Comparison of ENCODE assay signal across 1 cellular context in the genomic region with DNA sequence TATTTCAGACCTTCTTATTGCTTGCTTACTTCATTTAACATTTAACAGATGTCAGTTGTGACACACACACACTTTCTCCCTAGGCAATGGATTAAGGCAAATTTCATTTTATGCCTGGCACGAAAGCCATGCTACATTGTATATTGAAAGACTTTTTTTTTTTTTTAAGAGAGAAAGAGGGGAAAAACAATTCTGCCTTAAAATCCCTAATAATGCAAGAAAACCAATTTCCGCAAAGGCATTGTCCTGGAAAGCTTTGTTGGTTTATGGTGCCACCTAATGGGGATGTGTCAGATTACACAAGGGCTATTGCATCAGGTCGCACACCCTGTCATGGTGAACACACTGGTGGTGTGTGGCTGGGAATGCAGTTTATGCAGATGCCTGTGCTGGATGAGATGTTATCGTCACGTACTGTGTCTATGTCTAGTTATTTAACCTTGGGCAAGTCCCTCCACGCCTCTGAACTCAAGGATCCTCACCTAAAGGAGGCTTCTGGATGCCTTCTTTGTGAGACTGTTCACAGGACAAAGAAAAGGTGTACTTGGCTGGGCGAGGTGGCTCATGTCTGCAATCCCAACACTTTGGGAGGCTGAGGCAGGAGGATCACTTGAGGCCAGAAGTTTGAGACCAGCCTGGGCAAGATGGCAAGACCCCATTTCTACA.
TF ChIP-seq lines count a peak whose summit lies in the region.

No MANE protein-coding gene starts in this region.

TF ChIP-seq in K562, 482 proteins besides CTCF, POLR2A, EP300 and RAD21 (continued from another document and continues in another):
- TF ChIP-seq, protein P1, sequence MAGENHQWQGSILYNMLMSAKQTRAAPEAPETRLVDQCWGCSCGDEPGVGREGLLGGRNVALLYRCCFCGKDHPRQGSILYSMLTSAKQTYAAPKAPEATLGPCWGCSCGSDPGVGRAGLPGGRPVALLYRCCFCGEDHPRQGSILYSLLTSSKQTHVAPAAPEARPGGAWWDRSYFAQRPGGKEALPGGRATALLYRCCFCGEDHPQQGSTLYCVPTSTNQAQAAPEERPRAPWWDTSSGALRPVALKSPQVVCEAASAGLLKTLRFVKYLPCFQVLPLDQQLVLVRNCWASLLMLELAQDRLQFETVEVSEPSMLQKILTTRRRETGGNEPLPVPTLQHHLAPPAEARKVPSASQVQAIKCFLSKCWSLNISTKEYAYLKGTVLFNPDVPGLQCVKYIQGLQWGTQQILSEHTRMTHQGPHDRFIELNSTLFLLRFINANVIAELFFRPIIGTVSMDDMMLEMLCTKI (IDR thresholded peaks at IDR 0.05; ENCODE audit: partially characterized antibody) = no peak
- TF ChIP-seq HDAC8 (tag; IDR thresholded peaks at IDR 0.05) (no peak), STAT5A (IDR thresholded peaks at IDR 0.05; ENCODE audit: borderline replicate concordance, low read length) (no peak; the same call in 1 of the 2 replicates), ZNF668 (CRISPR knock-in tag; IDR thresholded peaks at IDR 0.05) (no peak), TAF7 (tag; IDR thresholded peaks at IDR 0.05) (no peak), THRAP3 (IDR thresholded peaks at IDR 0.05; ENCODE audit: borderline replicate concordance) (no peak), ZNF253 (CRISPR knock-in tag; conservative IDR thresholded peaks at IDR 0.05) (no peak), CXXC5 (CRISPR knock-in tag; IDR thresholded peaks at IDR 0.05) (no peak), PHF21A (IDR thresholded peaks at IDR 0.05; ENCODE audit: borderline replicate concordance, low read depth) (no peak), ZNF224 (CRISPR knock-in tag; IDR thresholded peaks at IDR 0.05) (no peak), ZNF561 (CRISPR knock-in tag; conservative IDR thresholded peaks at IDR 0.05) (no peak), ZNF696 (CRISPR knock-in tag; conservative IDR thresholded peaks at IDR 0.05) (no peak), PML (IDR thresholded peaks at IDR 0.05; ENCODE audit: low read length) (no peak), SNRNP70 (optimal IDR thresholded peaks at IDR 0.05; ENCODE audit: low read depth, low read length) (no peak), NFE2L1 (tag; IDR thresholded peaks at IDR 0.05; ENCODE audit: borderline replicate concordance, low read depth) (no peak), ZNF263 (CRISPR knock-in tag; IDR thresholded peaks at IDR 0.05; ENCODE audit: borderline replicate concordance) (no peak), PPARD (CRISPR knock-in tag; IDR thresholded peaks at IDR 0.05) (no peak), JUND (IDR thresholded peaks at IDR 0.05; ENCODE audit: borderline replicate concordance, low read depth, low read length) (peak; percentile 81), JUND (tag; IDR thresholded peaks at IDR 0.05; ENCODE audit: borderline replicate concordance, low read depth, low read length) (peak; percentile 65; the same call in 1 of the 3 replicates), COPS2 (conservative IDR thresholded peaks at IDR 0.05) (no peak), CCAR2 (IDR thresholded peaks at IDR 0.05; ENCODE audit: low read depth, low read length) (no peak), RBFOX2 (IDR thresholded peaks at IDR 0.05; ENCODE audit: low read depth, low read length) (no peak), PCBP2 (IDR thresholded peaks at IDR 0.05; ENCODE audit: low read depth, low read length, poor library complexity, severe bottlenecking) (no peak), FOXP1 (CRISPR knock-in tag; IDR thresholded peaks at IDR 0.05) (no peak), HNRNPH1 (optimal IDR thresholded peaks at IDR 0.05; ENCODE audit: low read depth, low read length) (no peak), ZNF121 (CRISPR knock-in tag; conservative IDR thresholded peaks at IDR 0.05) (no peak)
- TF ChIP-seq, protein P2, sequence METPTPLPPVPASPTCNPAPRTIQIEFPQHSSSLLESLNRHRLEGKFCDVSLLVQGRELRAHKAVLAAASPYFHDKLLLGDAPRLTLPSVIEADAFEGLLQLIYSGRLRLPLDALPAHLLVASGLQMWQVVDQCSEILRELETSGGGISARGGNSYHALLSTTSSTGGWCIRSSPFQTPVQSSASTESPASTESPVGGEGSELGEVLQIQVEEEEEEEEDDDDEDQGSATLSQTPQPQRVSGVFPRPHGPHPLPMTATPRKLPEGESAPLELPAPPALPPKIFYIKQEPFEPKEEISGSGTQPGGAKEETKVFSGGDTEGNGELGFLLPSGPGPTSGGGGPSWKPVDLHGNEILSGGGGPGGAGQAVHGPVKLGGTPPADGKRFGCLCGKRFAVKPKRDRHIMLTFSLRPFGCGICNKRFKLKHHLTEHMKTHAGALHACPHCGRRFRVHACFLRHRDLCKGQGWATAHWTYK (CRISPR knock-in tag; IDR thresholded peaks at IDR 0.05) = no peak
- TF ChIP-seq, protein P3, sequence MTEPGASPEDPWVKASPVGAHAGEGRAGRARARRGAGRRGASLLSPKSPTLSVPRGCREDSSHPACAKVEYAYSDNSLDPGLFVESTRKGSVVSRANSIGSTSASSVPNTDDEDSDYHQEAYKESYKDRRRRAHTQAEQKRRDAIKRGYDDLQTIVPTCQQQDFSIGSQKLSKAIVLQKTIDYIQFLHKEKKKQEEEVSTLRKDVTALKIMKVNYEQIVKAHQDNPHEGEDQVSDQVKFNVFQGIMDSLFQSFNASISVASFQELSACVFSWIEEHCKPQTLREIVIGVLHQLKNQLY (CRISPR knock-in tag; conservative IDR thresholded peaks at IDR 0.05) = no peak
- TF ChIP-seq, protein P4, sequence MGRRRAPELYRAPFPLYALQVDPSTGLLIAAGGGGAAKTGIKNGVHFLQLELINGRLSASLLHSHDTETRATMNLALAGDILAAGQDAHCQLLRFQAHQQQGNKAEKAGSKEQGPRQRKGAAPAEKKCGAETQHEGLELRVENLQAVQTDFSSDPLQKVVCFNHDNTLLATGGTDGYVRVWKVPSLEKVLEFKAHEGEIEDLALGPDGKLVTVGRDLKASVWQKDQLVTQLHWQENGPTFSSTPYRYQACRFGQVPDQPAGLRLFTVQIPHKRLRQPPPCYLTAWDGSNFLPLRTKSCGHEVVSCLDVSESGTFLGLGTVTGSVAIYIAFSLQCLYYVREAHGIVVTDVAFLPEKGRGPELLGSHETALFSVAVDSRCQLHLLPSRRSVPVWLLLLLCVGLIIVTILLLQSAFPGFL (CRISPR knock-in tag; IDR thresholded peaks at IDR 0.05) = no peak
- TF ChIP-seq, protein P5, sequence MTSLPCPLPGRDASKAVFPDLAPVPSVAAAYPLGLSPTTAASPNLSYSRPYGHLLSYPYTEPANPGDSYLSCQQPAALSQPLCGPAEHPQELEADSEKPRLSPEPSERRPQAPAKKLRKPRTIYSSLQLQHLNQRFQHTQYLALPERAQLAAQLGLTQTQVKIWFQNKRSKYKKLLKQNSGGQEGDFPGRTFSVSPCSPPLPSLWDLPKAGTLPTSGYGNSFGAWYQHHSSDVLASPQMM (CRISPR knock-in tag; IDR thresholded peaks at IDR 0.05) = no peak
- TF ChIP-seq, protein P6, sequence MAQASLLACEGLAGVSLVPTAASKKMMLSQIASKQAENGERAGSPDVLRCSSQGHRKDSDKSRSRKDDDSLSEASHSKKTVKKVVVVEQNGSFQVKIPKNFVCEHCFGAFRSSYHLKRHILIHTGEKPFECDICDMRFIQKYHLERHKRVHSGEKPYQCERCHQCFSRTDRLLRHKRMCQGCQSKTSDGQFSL (CRISPR knock-in tag; IDR thresholded peaks at IDR 0.05) = no peak
- TF ChIP-seq, protein P6 (tag; IDR thresholded peaks at IDR 0.05) = no peak
- TF ChIP-seq, protein P7, sequence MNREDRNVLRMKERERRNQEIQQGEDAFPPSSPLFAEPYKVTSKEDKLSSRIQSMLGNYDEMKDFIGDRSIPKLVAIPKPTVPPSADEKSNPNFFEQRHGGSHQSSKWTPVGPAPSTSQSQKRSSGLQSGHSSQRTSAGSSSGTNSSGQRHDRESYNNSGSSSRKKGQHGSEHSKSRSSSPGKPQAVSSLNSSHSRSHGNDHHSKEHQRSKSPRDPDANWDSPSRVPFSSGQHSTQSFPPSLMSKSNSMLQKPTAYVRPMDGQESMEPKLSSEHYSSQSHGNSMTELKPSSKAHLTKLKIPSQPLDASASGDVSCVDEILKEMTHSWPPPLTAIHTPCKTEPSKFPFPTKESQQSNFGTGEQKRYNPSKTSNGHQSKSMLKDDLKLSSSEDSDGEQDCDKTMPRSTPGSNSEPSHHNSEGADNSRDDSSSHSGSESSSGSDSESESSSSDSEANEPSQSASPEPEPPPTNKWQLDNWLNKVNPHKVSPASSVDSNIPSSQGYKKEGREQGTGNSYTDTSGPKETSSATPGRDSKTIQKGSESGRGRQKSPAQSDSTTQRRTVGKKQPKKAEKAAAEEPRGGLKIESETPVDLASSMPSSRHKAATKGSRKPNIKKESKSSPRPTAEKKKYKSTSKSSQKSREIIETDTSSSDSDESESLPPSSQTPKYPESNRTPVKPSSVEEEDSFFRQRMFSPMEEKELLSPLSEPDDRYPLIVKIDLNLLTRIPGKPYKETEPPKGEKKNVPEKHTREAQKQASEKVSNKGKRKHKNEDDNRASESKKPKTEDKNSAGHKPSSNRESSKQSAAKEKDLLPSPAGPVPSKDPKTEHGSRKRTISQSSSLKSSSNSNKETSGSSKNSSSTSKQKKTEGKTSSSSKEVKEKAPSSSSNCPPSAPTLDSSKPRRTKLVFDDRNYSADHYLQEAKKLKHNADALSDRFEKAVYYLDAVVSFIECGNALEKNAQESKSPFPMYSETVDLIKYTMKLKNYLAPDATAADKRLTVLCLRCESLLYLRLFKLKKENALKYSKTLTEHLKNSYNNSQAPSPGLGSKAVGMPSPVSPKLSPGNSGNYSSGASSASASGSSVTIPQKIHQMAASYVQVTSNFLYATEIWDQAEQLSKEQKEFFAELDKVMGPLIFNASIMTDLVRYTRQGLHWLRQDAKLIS (CRISPR knock-in tag; IDR thresholded peaks at IDR 0.05) = no peak
- TF ChIP-seq, protein P8, sequence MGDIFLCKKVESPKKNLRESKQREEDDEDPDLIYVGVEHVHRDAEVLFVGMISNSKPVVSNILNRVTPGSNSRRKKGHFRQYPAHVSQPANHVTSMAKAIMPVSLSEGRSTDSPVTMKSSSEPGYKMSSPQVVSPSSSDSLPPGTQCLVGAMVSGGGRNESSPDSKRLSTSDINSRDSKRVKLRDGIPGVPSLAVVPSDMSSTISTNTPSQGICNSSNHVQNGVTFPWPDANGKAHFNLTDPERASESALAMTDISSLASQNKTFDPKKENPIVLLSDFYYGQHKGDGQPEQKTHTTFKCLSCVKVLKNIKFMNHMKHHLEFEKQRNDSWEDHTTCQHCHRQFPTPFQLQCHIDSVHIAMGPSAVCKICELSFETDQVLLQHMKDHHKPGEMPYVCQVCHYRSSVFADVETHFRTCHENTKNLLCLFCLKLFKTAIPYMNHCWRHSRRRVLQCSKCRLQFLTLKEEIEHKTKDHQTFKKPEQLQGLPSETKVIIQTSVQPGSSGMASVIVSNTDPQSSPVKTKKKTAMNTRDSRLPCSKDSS (IDR thresholded peaks at IDR 0.05; ENCODE audit: low read depth, partially characterized antibody) = no peak
- TF ChIP-seq, protein P9, sequence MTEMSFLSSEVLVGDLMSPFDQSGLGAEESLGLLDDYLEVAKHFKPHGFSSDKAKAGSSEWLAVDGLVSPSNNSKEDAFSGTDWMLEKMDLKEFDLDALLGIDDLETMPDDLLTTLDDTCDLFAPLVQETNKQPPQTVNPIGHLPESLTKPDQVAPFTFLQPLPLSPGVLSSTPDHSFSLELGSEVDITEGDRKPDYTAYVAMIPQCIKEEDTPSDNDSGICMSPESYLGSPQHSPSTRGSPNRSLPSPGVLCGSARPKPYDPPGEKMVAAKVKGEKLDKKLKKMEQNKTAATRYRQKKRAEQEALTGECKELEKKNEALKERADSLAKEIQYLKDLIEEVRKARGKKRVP (CRISPR knock-in tag; IDR thresholded peaks at IDR 0.05) = peak; percentile 99
- TF ChIP-seq, protein P10, sequence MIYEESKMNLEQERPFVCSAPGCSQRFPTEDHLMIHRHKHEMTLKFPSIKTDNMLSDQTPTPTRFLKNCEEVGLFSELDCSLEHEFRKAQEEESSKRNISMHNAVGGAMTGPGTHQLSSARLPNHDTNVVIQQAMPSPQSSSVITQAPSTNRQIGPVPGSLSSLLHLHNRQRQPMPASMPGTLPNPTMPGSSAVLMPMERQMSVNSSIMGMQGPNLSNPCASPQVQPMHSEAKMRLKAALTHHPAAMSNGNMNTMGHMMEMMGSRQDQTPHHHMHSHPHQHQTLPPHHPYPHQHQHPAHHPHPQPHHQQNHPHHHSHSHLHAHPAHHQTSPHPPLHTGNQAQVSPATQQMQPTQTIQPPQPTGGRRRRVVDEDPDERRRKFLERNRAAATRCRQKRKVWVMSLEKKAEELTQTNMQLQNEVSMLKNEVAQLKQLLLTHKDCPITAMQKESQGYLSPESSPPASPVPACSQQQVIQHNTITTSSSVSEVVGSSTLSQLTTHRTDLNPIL (CRISPR knock-in tag; IDR thresholded peaks at IDR 0.05) = no peak
- TF ChIP-seq, protein P11, sequence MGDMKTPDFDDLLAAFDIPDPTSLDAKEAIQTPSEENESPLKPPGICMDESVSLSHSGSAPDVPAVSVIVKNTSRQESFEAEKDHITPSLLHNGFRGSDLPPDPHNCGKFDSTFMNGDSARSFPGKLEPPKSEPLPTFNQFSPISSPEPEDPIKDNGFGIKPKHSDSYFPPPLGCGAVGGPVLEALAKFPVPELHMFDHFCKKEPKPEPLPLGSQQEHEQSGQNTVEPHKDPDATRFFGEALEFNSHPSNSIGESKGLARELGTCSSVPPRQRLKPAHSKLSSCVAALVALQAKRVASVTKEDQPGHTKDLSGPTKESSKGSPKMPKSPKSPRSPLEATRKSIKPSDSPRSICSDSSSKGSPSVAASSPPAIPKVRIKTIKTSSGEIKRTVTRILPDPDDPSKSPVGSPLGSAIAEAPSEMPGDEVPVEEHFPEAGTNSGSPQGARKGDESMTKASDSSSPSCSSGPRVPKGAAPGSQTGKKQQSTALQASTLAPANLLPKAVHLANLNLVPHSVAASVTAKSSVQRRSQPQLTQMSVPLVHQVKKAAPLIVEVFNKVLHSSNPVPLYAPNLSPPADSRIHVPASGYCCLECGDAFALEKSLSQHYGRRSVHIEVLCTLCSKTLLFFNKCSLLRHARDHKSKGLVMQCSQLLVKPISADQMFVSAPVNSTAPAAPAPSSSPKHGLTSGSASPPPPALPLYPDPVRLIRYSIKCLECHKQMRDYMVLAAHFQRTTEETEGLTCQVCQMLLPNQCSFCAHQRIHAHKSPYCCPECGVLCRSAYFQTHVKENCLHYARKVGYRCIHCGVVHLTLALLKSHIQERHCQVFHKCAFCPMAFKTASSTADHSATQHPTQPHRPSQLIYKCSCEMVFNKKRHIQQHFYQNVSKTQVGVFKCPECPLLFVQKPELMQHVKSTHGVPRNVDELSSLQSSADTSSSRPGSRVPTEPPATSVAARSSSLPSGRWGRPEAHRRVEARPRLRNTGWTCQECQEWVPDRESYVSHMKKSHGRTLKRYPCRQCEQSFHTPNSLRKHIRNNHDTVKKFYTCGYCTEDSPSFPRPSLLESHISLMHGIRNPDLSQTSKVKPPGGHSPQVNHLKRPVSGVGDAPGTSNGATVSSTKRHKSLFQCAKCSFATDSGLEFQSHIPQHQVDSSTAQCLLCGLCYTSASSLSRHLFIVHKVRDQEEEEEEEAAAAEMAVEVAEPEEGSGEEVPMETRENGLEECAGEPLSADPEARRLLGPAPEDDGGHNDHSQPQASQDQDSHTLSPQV (IDR thresholded peaks at IDR 0.05) = no peak
- TF ChIP-seq, protein P12, sequence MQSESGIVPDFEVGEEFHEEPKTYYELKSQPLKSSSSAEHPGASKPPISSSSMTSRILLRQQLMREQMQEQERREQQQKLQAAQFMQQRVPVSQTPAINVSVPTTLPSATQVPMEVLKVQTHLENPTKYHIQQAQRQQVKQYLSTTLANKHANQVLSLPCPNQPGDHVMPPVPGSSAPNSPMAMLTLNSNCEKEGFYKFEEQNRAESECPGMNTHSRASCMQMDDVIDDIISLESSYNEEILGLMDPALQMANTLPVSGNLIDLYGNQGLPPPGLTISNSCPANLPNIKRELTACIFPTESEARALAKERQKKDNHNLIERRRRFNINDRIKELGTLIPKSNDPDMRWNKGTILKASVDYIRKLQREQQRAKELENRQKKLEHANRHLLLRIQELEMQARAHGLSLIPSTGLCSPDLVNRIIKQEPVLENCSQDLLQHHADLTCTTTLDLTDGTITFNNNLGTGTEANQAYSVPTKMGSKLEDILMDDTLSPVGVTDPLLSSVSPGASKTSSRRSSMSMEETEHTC (IDR thresholded peaks at IDR 0.05) = no peak
